17 cellular contexts compared by ENCODE assay signal in genomic region chr20:35866446-35867202, GRCh38.
DNase-seq lines count a peak whose midpoint lies in the region; ATAC-seq and TF ChIP-seq lines count a peak whose summit lies in the region.
"Had no signal": no experiment of that assay in that cellular context is flagged by ENCODE, and none has a peak within 500 bp of the region (broad histone marks: within the 10 kb centered on the region; RNA-seq: fewer than 3 reads in every experiment).

No MANE protein-coding gene starts in this region.

- H3K36me3 Mint-ChIP-seq in activated T-cell treated with anti-CD3 and anti-CD28 coated beads, Interleukin-2, amount 50 U/mL, for 72 hours (ENCODE audit: insufficient read depth in 2 of 2), result peaks cover 0 to 10% of the 10 kb centered on the region in 2 donors
- H3K36me3 Mint-ChIP-seq in activated T-cell treated with anti-CD3 and anti-CD28 coated beads, Interleukin-2, amount 50 U/mL, for 4 hours (ENCODE audit: insufficient read depth), result peaks cover 11% of the 10 kb centered on the region
- peaks cover 70% of the 10 kb centered on the region for H3K36me3 Mint-ChIP-seq in activated T-helper 17 cell treated with anti-CD3 and anti-CD28 coated beads, Interleukin-2, amount 50 U/mL, for 72 hours (ENCODE audit: low read depth)
- peaks cover 71% of the 10 kb centered on the region for H3K36me3 Mint-ChIP-seq in stimulated activated effector memory CD8-positive, alpha-beta T cell treated with anti-CD3 and anti-CD28 coated beads, Interleukin-12 subunit alpha, Interleukin-12 subunit beta, amount 100 ng/mL, for 72 hours
- peaks cover 12% of the 10 kb centered on the region for H3K36me3 Mint-ChIP-seq in type B pancreatic cell
- H3K36me3 Mint-ChIP-seq: activated naive CD4-positive, alpha-beta T cell treated with anti-CD3 and anti-CD28 coated beads, Interleukin-2, amount 50 U/mL, for 72 hours had no signal

- H3K27ac Mint-ChIP-seq in activated T-cell treated with anti-CD3 and anti-CD28 coated beads, Interleukin-2, amount 50 U/mL, for 72 hours, result peak overlapping the region; percentile 14
- H3K27ac Mint-ChIP-seq in activated T-helper 17 cell treated with anti-CD3 and anti-CD28 coated beads, Interleukin-2, amount 50 U/mL, for 72 hours, result peak overlapping the region; percentile 73
- peak overlapping the region; percentile 6 for H3K27ac Mint-ChIP-seq in stimulated activated effector memory CD8-positive, alpha-beta T cell treated with anti-CD3 and anti-CD28 coated beads, Interleukin-12 subunit alpha, Interleukin-12 subunit beta, amount 100 ng/mL, for 72 hours
- H3K27ac Mint-ChIP-seq in type B pancreatic cell, result no peak overlapping the region
- H3K27ac Mint-ChIP-seq: progenitor cell of endocrine pancreas, T-helper 17 cell had no signal

- H3K4me3 Mint-ChIP-seq in activated T-cell treated with anti-CD3 and anti-CD28 coated beads, Interleukin-2, amount 50 U/mL, for 72 hours, result no peak overlapping the region
- no peak overlapping the region for H3K4me3 Mint-ChIP-seq in activated T-cell treated with anti-CD3 and anti-CD28 coated beads, Interleukin-2, amount 50 U/mL, for 4 hours
- no peak overlapping the region for H3K4me3 Mint-ChIP-seq in activated T-helper 17 cell treated with anti-CD3 and anti-CD28 coated beads, Interleukin-2, amount 50 U/mL, for 72 hours
- no peak overlapping the region for H3K4me3 Mint-ChIP-seq in stimulated activated effector memory CD8-positive, alpha-beta T cell treated with anti-CD3 and anti-CD28 coated beads, Interleukin-12 subunit alpha, Interleukin-12 subunit beta, amount 100 ng/mL, for 72 hours
- no peak overlapping the region for H3K4me3 Mint-ChIP-seq in type B pancreatic cell
- H3K4me3 Mint-ChIP-seq: naive thymus-derived CD8-positive, alpha-beta T cell; T-helper 17 cell had no signal

- no peaks in the 10 kb centered on the region for H3K27me3 Mint-ChIP-seq in activated T-cell treated with anti-CD3 and anti-CD28 coated beads, Interleukin-2, amount 50 U/mL, for 72 hours (ENCODE audit: low read depth)
- H3K27me3 Mint-ChIP-seq in activated T-cell treated with anti-CD3 and anti-CD28 coated beads, Interleukin-2, amount 50 U/mL, for 4 hours (ENCODE audit: low read depth), result no peaks in the 10 kb centered on the region
- H3K27me3 Mint-ChIP-seq in activated T-helper 17 cell treated with anti-CD3 and anti-CD28 coated beads, Interleukin-2, amount 50 U/mL, for 72 hours, result no peaks in the 10 kb centered on the region
- H3K27me3 Mint-ChIP-seq in type B pancreatic cell, result no peaks in the 10 kb centered on the region
- H3K27me3 Mint-ChIP-seq: naive thymus-derived CD8-positive, alpha-beta T cell; progenitor cell of endocrine pancreas; T-helper 17 cell had no signal

- DNase-seq in activated T-cell treated with anti-CD3 and anti-CD28 coated beads, Interleukin-2, amount 50 U/mL, for 72 hours, result no peak
- DNase-seq in activated T-cell treated with anti-CD3 and anti-CD28 coated beads, Interleukin-2, amount 50 U/mL, for 4 hours, result no peak
- DNase-seq in fibroblast of villous mesenchyme (ENCODE audit: low read depth), result peak; percentile 71
- no peak for DNase-seq in stimulated activated effector memory CD8-positive, alpha-beta T cell treated with anti-CD3 and anti-CD28 coated beads, Interleukin-12 subunit alpha, Interleukin-12 subunit beta, amount 100 ng/mL, for 72 hours (ENCODE audit: low spot score in 2 of 2)
- no peak for DNase-seq in COLO668 (lab: John Stamatoyannopoulos, UW; ENCODE audit: unreplicated experiment)
- DNase-seq in ecto neural progenitor cell (ENCODE audit: low spot score), result no peak
- DNase-seq in type B pancreatic cell (ENCODE audit: extremely low spot score, unreplicated experiment), result no peak
- DNase-seq: activated CD8-positive, alpha-beta memory T cell treated with anti-CD3 and anti-CD28 coated beads, Interleukin-2, amount 50 U/mL, for 48 hours; central memory CD4-positive, alpha-beta T cell; GF-D8; naive thymus-derived CD8-positive, alpha-beta T cell; NCI-H1436; stimulated activated naive CD4-positive, alpha-beta T cell treated with Interleukin-2 at 50 U/mL for 16 hours; T-helper 17 cell had no signal

- no peak overlapping the region for H3K4me3 ChIP-seq in fibroblast of villous mesenchyme (ENCODE audit: low read depth, low read length)

- no peak for ATAC-seq in activated T-cell treated with anti-CD3 and anti-CD28 coated beads, Interleukin-2, amount 50 U/mL, for 72 hours (replicated peaks in 1 of 2)
- ATAC-seq in activated T-cell treated with anti-CD3 and anti-CD28 coated beads, Interleukin-2, amount 50 U/mL, for 4 hours, result no peak
- ATAC-seq in activated T-helper 17 cell treated with anti-CD3 and anti-CD28 coated beads, Interleukin-2, amount 50 U/mL, for 72 hours (replicated peaks), result no peak
- no peak for ATAC-seq in stimulated activated effector memory CD8-positive, alpha-beta T cell treated with anti-CD3 and anti-CD28 coated beads, Interleukin-12 subunit alpha, Interleukin-12 subunit beta, amount 100 ng/mL, for 72 hours
- ATAC-seq: activated naive CD4-positive, alpha-beta T cell treated with anti-CD3 and anti-CD28 coated beads, Interleukin-2, amount 50 U/mL, for 72 hours; naive thymus-derived CD8-positive, alpha-beta T cell; T-helper 17 cell had no signal

- no peaks in the 10 kb centered on the region for H3K9me3 Mint-ChIP-seq in activated T-cell treated with anti-CD3 and anti-CD28 coated beads, Interleukin-2, amount 50 U/mL, for 72 hours
- no peaks in the 10 kb centered on the region for H3K9me3 Mint-ChIP-seq in activated T-cell treated with anti-CD3 and anti-CD28 coated beads, Interleukin-2, amount 50 U/mL, for 4 hours
- H3K9me3 Mint-ChIP-seq in activated T-helper 17 cell treated with anti-CD3 and anti-CD28 coated beads, Interleukin-2, amount 50 U/mL, for 72 hours, result no peaks in the 10 kb centered on the region
- no peaks in the 10 kb centered on the region for H3K9me3 Mint-ChIP-seq in stimulated activated effector memory CD8-positive, alpha-beta T cell treated with anti-CD3 and anti-CD28 coated beads, Interleukin-12 subunit alpha, Interleukin-12 subunit beta, amount 100 ng/mL, for 72 hours
- H3K9me3 Mint-ChIP-seq in type B pancreatic cell, result no peaks in the 10 kb centered on the region
- H3K9me3 Mint-ChIP-seq: activated naive CD4-positive, alpha-beta T cell treated with anti-CD3 and anti-CD28 coated beads, Interleukin-2, amount 50 U/mL, for 72 hours; naive thymus-derived CD8-positive, alpha-beta T cell had no signal

- peaks cover 9% of the 10 kb centered on the region for H3K4me1 Mint-ChIP-seq in activated T-cell treated with anti-CD3 and anti-CD28 coated beads, Interleukin-2, amount 50 U/mL, for 72 hours (ENCODE audit: low read depth)
- H3K4me1 Mint-ChIP-seq in activated T-cell treated with anti-CD3 and anti-CD28 coated beads, Interleukin-2, amount 50 U/mL, for 4 hours (ENCODE audit: low read depth), result no peaks in the 10 kb centered on the region
- H3K4me1 Mint-ChIP-seq in activated T-helper 17 cell treated with anti-CD3 and anti-CD28 coated beads, Interleukin-2, amount 50 U/mL, for 72 hours, result peaks cover 11% of the 10 kb centered on the region
- H3K4me1 Mint-ChIP-seq in stimulated activated effector memory CD8-positive, alpha-beta T cell treated with anti-CD3 and anti-CD28 coated beads, Interleukin-12 subunit alpha, Interleukin-12 subunit beta, amount 100 ng/mL, for 72 hours, result peaks cover 6% of the 10 kb centered on the region
- H3K4me1 Mint-ChIP-seq in type B pancreatic cell (ENCODE audit: unreplicated experiment), result no peaks in the 10 kb centered on the region

- TF ChIP-seq CTCF in fibroblast of villous mesenchyme (IDR thresholded peaks at IDR 0.05; ENCODE audit: insufficient read depth, low read depth, low read length), result no peak
- no peak for TF ChIP-seq CTCF in type B pancreatic cell (conservative IDR thresholded peaks at IDR 0.05)
